21 cellular contexts compared by ENCODE assay signal in genomic region chr3:22893631-22894377, GRCh38.
"Had no signal": no experiment of that assay in that cellular context is flagged by ENCODE, and none has a peak within 500 bp of the region (broad histone marks: within the 10 kb centered on the region; RNA-seq: fewer than 3 reads in every experiment).

No MANE protein-coding gene starts in this region.

- H3K9me3 ChIP-seq: breast epithelium, heart left ventricle, mucosa of descending colon, right lobe of liver, thoracic aorta had no signal

- H3K4me1 ChIP-seq: breast epithelium, foreskin keratinocyte, right lobe of liver had no signal

- H3K27ac ChIP-seq: breast epithelium, foreskin keratinocyte, heart left ventricle, right lobe of liver, thoracic aorta had no signal

- ATAC-seq: activated naive CD8-positive, alpha-beta T cell treated with anti-CD3 and anti-CD28 coated beads, Interleukin-2, amount 50 U/mL, for 24 hours; effector memory CD8-positive, alpha-beta T cell; foreskin keratinocyte; heart left ventricle; left cardiac atrium; mucosa of descending colon; natural killer cell; right lobe of liver had no signal

- DNase-seq: activated CD4-positive, alpha-beta T cell treated with anti-CD3 and anti-CD28 coated beads, Interleukin-2, amount 50 U/mL, for 4 hours; activated CD4-positive, CD25-positive, alpha-beta regulatory T cell treated with anti-CD3 and anti-CD28 coated beads, Interleukin-2, amount 50 U/mL, for 72 hours; activated naive CD4-positive, alpha-beta T cell; activated naive CD8-positive, alpha-beta T cell treated with anti-CD3 and anti-CD28 coated beads, Interleukin-2, amount 50 U/mL, for 24 hours; activated T-cell treated with anti-CD3 and anti-CD28 coated beads for 4 hours; aorta; cerebellar nuclear complex; effector memory CD8-positive, alpha-beta T cell; foreskin keratinocyte; left cardiac atrium; mucosa of descending colon; natural killer cell; occipital lobe; right lobe of liver; stimulated activated CD4-positive, alpha-beta T cell treated with anti-CD3 and anti-CD28 coated beads, Interleukin-12 subunit alpha, Interleukin-12 subunit beta, amount 100 ng/mL, for 4 hours; stimulated activated CD4-positive, alpha-beta T cell treated with anti-CD3 and anti-CD28 coated beads, Interleukin-2, amount 100 ng/mL, for 24 hours; T-helper 1 cell; T1000 had no signal

- H3K4me3 ChIP-seq: breast epithelium, heart left ventricle, mucosa of descending colon, right lobe of liver, thoracic aorta had no signal

- H3K27me3 ChIP-seq: heart left ventricle, right lobe of liver had no signal

- H3K36me3 ChIP-seq: breast epithelium, heart left ventricle, right lobe of liver, thoracic aorta had no signal
